ENCODE assay signal across 14 cellular contexts in genomic region chr2:105082107-105082506, GRCh38. TPM values are rescaled to one million over a fixed set of nuclear protein-coding genes. Genes with fewer than 3 reads are reported as not detected.
DNase-seq lines count a peak whose midpoint lies in the region; ATAC-seq and TF ChIP-seq lines count a peak whose summit lies in the region.
"Had no signal": no experiment of that assay in that cellular context is flagged by ENCODE, and none has a peak within 500 bp of the region (broad histone marks: within the 10 kb centered on the region; RNA-seq: fewer than 3 reads in every experiment).

No MANE protein-coding gene starts in this region.

- CTCF ChIA-PET in WTC11 (lab: Charles Lee) = interaction anchor here (1.8 to 2.3 kb wide), 2 partner anchors 33 to 154 kb away, joined by 5 to 10 read pairs; no protein-coding TSS in a partner anchor

- DNase-seq in endodermal cell (no peak), type B pancreatic cell (ENCODE audit: extremely low spot score, unreplicated experiment) (no peak), WTC11 (ENCODE audit: low spot score) (no peak), A172 (ENCODE audit: low spot score) (no peak)
- DNase-seq: Calu3; CD4-positive, alpha-beta memory T cell; DMS79 treated with DMSO at 0.1 percent for 48 hours; GF-D8; H9 had no signal

- H3K27ac ChIP-seq in endodermal cell (ENCODE audit: low read depth, low read length) (peak overlapping the region; percentile 71), neural cell (ENCODE audit: low read length) (peak overlapping the region; percentile 91)
- H3K27ac ChIP-seq: A549, BLaER1 had no signal

- H3K9me3 Mint-ChIP-seq in endodermal cell = no peaks in the 10 kb centered on the region
- no peaks in the 10 kb centered on the region for H3K9me3 Mint-ChIP-seq in type B pancreatic cell
- no peaks in the 10 kb centered on the region for H3K9me3 Mint-ChIP-seq in WTC11
- H3K9me3 Mint-ChIP-seq: CD14-positive monocyte; CD4-positive, alpha-beta memory T cell; H9 had no signal

- H3K4me3 Mint-ChIP-seq in endodermal cell (no peak overlapping the region), type B pancreatic cell (peak overlapping the region; percentile 29), WTC11 (no peak overlapping the region)
- H3K4me3 Mint-ChIP-seq: CD14-positive monocyte; CD4-positive, alpha-beta memory T cell; H9 had no signal

- H3K27ac Mint-ChIP-seq in endodermal cell (no peak overlapping the region), type B pancreatic cell (peak overlapping the region; percentile 78), WTC11 (no peak overlapping the region; the same call in 1 of the 2 replicates)
- H3K27ac Mint-ChIP-seq: CD14-positive monocyte, H9 had no signal

- H4K20me1 ChIP-seq in neural cell (ENCODE audit: insufficient read depth) = no peaks in the 10 kb centered on the region
- H4K20me1 ChIP-seq: BLaER1 had no signal

- H3K27me3 Mint-ChIP-seq in endodermal cell (ENCODE audit: insufficient read depth) (no peaks in the 10 kb centered on the region), type B pancreatic cell (no peaks in the 10 kb centered on the region), WTC11 (ENCODE audit: low read depth) (no peaks in the 10 kb centered on the region)
- H3K27me3 Mint-ChIP-seq: CD4-positive, alpha-beta memory T cell had no signal

- H3K9ac ChIP-seq in endodermal cell (ENCODE audit: extremely low read depth, low read length, poor library complexity, severe bottlenecking) (no peak overlapping the region), neural cell (ENCODE audit: low read length) (peak overlapping the region; percentile 28)
- H3K9ac ChIP-seq: BLaER1 had no signal

- H3K79me2 ChIP-seq in neural cell (replicated peaks; ENCODE audit: insufficient read depth, low read length) = peaks cover 8% of the 10 kb centered on the region

- H3K4me3 ChIP-seq in endodermal cell (ENCODE audit: low read length) = no peak overlapping the region
- peak overlapping the region; percentile 57 for H3K4me3 ChIP-seq in neural cell (ENCODE audit: low read length)
- H3K4me3 ChIP-seq: A549, BLaER1 had no signal

- 81 to 92% methylated on average over 6 to 8 of the region's 8 CpGs for WGBS in endodermal cell (ENCODE audit: insufficient coverage in 1 of 2, insufficient read length in 1 of 2), 2 experiments

- H3K27me3 ChIP-seq in endodermal cell (ENCODE audit: control insufficient read depth, insufficient read depth, low read length, poor library complexity, severe bottlenecking) (no peaks in the 10 kb centered on the region), neural cell (ENCODE audit: insufficient read depth, low read depth, low read length) (no peaks in the 10 kb centered on the region)
- H3K27me3 ChIP-seq: BLaER1 had no signal

- H3K36me3 ChIP-seq in endodermal cell (ENCODE audit: control insufficient read depth, insufficient read depth, low read length) (peaks cover 7% of the 10 kb centered on the region), neural cell (ENCODE audit: insufficient read depth, low read length) (no peaks in the 10 kb centered on the region)

- ATAC-seq in WTC11 (no peak), HG03025 (IDR thresholded peaks at IDR 0.05; ENCODE audit: low FRiP score, unreplicated experiment) (no peak)
- ATAC-seq: A549 had no signal

- H3K4me1 ChIP-seq in endodermal cell (ENCODE audit: control insufficient read depth, insufficient read depth, low read length) = no peaks in the 10 kb centered on the region
- H3K4me1 ChIP-seq: A549 had no signal

- H3K9me2 ChIP-seq in neural cell (ENCODE audit: insufficient read depth, low read length) = no peaks in the 10 kb centered on the region

- no peak for TF ChIP-seq CTCF in endodermal cell (conservative IDR thresholded peaks at IDR 0.05)
- TF ChIP-seq CTCF in neural cell (IDR thresholded peaks at IDR 0.05; ENCODE audit: poor library complexity, severe bottlenecking) = no peak
- no peak for TF ChIP-seq CTCF in type B pancreatic cell (conservative IDR thresholded peaks at IDR 0.05)
- no peak for TF ChIP-seq CTCF in WTC11 (IDR thresholded peaks at IDR 0.05)

- peaks cover 14% of the 10 kb centered on the region for H3K4me1 Mint-ChIP-seq in endodermal cell
- H3K4me1 Mint-ChIP-seq in type B pancreatic cell (ENCODE audit: unreplicated experiment) = peaks cover 33% of the 10 kb centered on the region
- peaks cover 34% of the 10 kb centered on the region for H3K4me1 Mint-ChIP-seq in WTC11
- H3K4me1 Mint-ChIP-seq: CD14-positive monocyte had no signal

- no peak overlapping the region for H2AFZ ChIP-seq in neural cell (ENCODE audit: low read depth, low read length)

- TF ChIP-seq EP300 in neural cell (conservative IDR thresholded peaks at IDR 0.05; ENCODE audit: poor library complexity, severe bottlenecking) = no peak

- no peak for TF ChIP-seq RAD21 in neural cell (conservative IDR thresholded peaks at IDR 0.05)

- POLR2A ChIA-PET in WTC11 (lab: Charles Lee) = no interaction called here

- H3K36me3 Mint-ChIP-seq in endodermal cell (ENCODE audit: low read depth) = peaks cover 11% of the 10 kb centered on the region
- peaks cover 4% of the 10 kb centered on the region for H3K36me3 Mint-ChIP-seq in type B pancreatic cell
- peaks cover 6% of the 10 kb centered on the region; the same call in 1 of the 2 replicates for H3K36me3 Mint-ChIP-seq in WTC11

- H3K9me3 ChIP-seq in endodermal cell (ENCODE audit: control insufficient read depth, low read length) (no peaks in the 10 kb centered on the region), neural cell (ENCODE audit: low read length) (no peaks in the 10 kb centered on the region)
- H3K9me3 ChIP-seq: A549, BLaER1 had no signal

- peak overlapping the region; percentile 13 for H3K4me2 ChIP-seq in neural cell (ENCODE audit: low read length)
- H3K4me2 ChIP-seq: A549, BLaER1 had no signal

- peaks cover 12% of the 10 kb centered on the region for H3F3A ChIP-seq in neural cell (ENCODE audit: insufficient read depth, low read length, poor library complexity, severe bottlenecking)

TF ChIP-seq in neural cell, 6 proteins besides CTCF, POLR2A, EP300 and RAD21 (continues in another document):
- no peak for TF ChIP-seq EZH2 (IDR thresholded peaks at IDR 0.05; ENCODE audit: borderline replicate concordance, insufficient read depth, low read length, poor library complexity, severe bottlenecking)
- TF ChIP-seq, protein P1, sequence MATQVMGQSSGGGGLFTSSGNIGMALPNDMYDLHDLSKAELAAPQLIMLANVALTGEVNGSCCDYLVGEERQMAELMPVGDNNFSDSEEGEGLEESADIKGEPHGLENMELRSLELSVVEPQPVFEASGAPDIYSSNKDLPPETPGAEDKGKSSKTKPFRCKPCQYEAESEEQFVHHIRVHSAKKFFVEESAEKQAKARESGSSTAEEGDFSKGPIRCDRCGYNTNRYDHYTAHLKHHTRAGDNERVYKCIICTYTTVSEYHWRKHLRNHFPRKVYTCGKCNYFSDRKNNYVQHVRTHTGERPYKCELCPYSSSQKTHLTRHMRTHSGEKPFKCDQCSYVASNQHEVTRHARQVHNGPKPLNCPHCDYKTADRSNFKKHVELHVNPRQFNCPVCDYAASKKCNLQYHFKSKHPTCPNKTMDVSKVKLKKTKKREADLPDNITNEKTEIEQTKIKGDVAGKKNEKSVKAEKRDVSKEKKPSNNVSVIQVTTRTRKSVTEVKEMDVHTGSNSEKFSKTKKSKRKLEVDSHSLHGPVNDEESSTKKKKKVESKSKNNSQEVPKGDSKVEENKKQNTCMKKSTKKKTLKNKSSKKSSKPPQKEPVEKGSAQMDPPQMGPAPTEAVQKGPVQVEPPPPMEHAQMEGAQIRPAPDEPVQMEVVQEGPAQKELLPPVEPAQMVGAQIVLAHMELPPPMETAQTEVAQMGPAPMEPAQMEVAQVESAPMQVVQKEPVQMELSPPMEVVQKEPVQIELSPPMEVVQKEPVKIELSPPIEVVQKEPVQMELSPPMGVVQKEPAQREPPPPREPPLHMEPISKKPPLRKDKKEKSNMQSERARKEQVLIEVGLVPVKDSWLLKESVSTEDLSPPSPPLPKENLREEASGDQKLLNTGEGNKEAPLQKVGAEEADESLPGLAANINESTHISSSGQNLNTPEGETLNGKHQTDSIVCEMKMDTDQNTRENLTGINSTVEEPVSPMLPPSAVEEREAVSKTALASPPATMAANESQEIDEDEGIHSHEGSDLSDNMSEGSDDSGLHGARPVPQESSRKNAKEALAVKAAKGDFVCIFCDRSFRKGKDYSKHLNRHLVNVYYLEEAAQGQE (IDR thresholded peaks at IDR 0.05; ENCODE audit: borderline replicate concordance) = no peak
- no peak for TF ChIP-seq POLR2AphosphoS5 (IDR thresholded peaks at IDR 0.05)

TF ChIP-seq in WTC11, 78 proteins besides CTCF, POLR2A, EP300 and RAD21 (continues in another document):
- no peak for TF ChIP-seq ZNF219 (CRISPR knock-in tag; IDR thresholded peaks at IDR 0.05; ENCODE audit: borderline replicate concordance)
- TF ChIP-seq PRRX2 (CRISPR knock-in tag; IDR thresholded peaks at IDR 0.05) = no peak
- no peak for TF ChIP-seq NFYB (CRISPR knock-in tag; conservative IDR thresholded peaks at IDR 0.05; ENCODE audit: low read depth)
- TF ChIP-seq JUN (CRISPR knock-in tag; IDR thresholded peaks at IDR 0.05) = no peak
- TF ChIP-seq USF1 (CRISPR knock-in tag; IDR thresholded peaks at IDR 0.05) = no peak
- TF ChIP-seq ZNF263 (CRISPR knock-in tag; IDR thresholded peaks at IDR 0.05; ENCODE audit: low read depth) = no peak
- no peak for TF ChIP-seq SP1 (CRISPR knock-in tag; conservative IDR thresholded peaks at IDR 0.05)
- TF ChIP-seq ZNF423 (CRISPR knock-in tag; IDR thresholded peaks at IDR 0.05) = no peak
- no peak for TF ChIP-seq TP53 (CRISPR knock-in tag; IDR thresholded peaks at IDR 0.05)
- TF ChIP-seq ZBTB21 (CRISPR knock-in tag; IDR thresholded peaks at IDR 0.05; ENCODE audit: borderline replicate concordance) = no peak

RNA-seq across cellular contexts. Expression of gene MRPS9, which starts 44.2 kb away (rescaled TPM):
- total RNA-seq in endodermal cell (10 to 100 TPM; 43.4 to 52.1 TPM), type B pancreatic cell (ENCODE audit: low replicate concordance) (29.1 and 33.6 TPM in 2 replicates), WTC11 (2021) (71.5 to 75.3 TPM (median 73.6 TPM) in 3 replicates)
- polyA plus RNA-seq in endodermal cell (2013, experiment 1 of 2) = 45.3 TPM
- 45.1 TPM for polyA plus RNA-seq in endodermal cell (2013, experiment 2 of 2)
- polyA plus RNA-seq in neural cell = 42.8 and 43.5 TPM in 2 replicates
- 30.4 and 31.7 TPM in 2 replicates for polyA minus RNA-seq in neural cell
- 68.7 and 77.0 TPM in 2 replicates for total RNA-seq in A172 (2014; rRNA removed; shearing (Covaris generic))
